ENCODE assay signal across 10 cellular contexts in genomic region chr5:143396353-143396940, GRCh38. TPM values are rescaled to one million over a fixed set of nuclear protein-coding genes. Genes with fewer than 3 reads are reported as not detected.
A peak's percentile ranks its signal among the peaks of the same experiment; 100 is the strongest.
DNase-seq lines count a peak whose midpoint lies in the region; ATAC-seq and TF ChIP-seq lines count a peak whose summit lies in the region.
"Had no signal": no experiment of that assay in that cellular context is flagged by ENCODE, and none has a peak within 500 bp of the region (broad histone marks: within the 10 kb centered on the region; RNA-seq: fewer than 3 reads in every experiment).

No MANE protein-coding gene starts in this region.

- H3K36me3 ChIP-seq in MG63 = peaks cover 44% of the 10 kb centered on the region

- TF ChIP-seq CTCF in dorsolateral prefrontal cortex (IDR thresholded peaks at IDR 0.05 in 54 of 56, conservative IDR thresholded peaks at IDR 0.05 in 2 of 56; ENCODE audit: low read depth in 1 of 56, partially characterized antibody in 56 of 56) = peak in 1 of 56 donors; percentile 13

- no peak for ATAC-seq in sciatic nerve
- no peak for ATAC-seq in HG02938 (IDR thresholded peaks at IDR 0.05; ENCODE audit: unreplicated experiment)
- ATAC-seq in GM21737 (IDR thresholded peaks at IDR 0.05; ENCODE audit: unreplicated experiment) = no peak

- H3K9me3 ChIP-seq in MG63 = no peaks in the 10 kb centered on the region

- intact Hi-C loops in dorsolateral prefrontal cortex (cut with DNase I) = no loop called here
- intact Hi-C loops in sciatic nerve (cut with DNase I) = no loop called here

- peak overlapping the region; percentile 80 for H3K4me3 ChIP-seq in MG63
- H3K4me3 ChIP-seq in dorsolateral prefrontal cortex = peak overlapping the region; percentile 27 to 97 (median 88)
- peak overlapping the region; percentile 13 for H3K4me3 ChIP-seq in skeletal muscle cell (ENCODE audit: low read depth, low read length)

- H3K27ac ChIP-seq in dorsolateral prefrontal cortex = peak overlapping the region; percentile 12 to 100 (median 99)

- DNase-seq in NCI-H1694 treated with DMSO at 0.1 percent for 48 hours (lab: John Stamatoyannopoulos, UW) = peak; percentile 33
- DNase-seq in NCI-H1694 (lab: John Stamatoyannopoulos, UW) = no peak
- no peak for DNase-seq in MG63
- DNase-seq in dorsolateral prefrontal cortex = no peak
- no peak for DNase-seq in skeletal muscle cell (ENCODE audit: low read depth)
- no peak for DNase-seq in sciatic nerve (ENCODE audit: low spot score)
- DNase-seq: 8988T, retina had no signal

- H3K27me3 ChIP-seq in MG63 (no peaks in the 10 kb centered on the region), dorsolateral prefrontal cortex (no peaks in the 10 kb centered on the region)

RNA-seq across cellular contexts. Expression of gene NR3C1, which starts 7.0 kb away (rescaled TPM):
- 45.6 and 50.8 TPM in 2 replicates for total RNA-seq in MG63 (2014; rRNA removed; shearing (Covaris generic); ENCODE audit: low replicate concordance)
- total RNA-seq in dorsolateral prefrontal cortex = 100 to 1,000 TPM in 18 of 120 experiments, 10 to 100 TPM in 102; 56.9 to 114 (median 87.8) TPM
- total RNA-seq in sciatic nerve = 148 TPM

Comparison
In these comparisons a context has a peak if more than half of its experiments do, and no peak if none do; other contexts are left out.
1. H3K4me3 ChIP-seq: peak in every context shown above with its lines; median percentile 88 in dorsolateral prefrontal cortex; 80 in MG63; 13 in skeletal muscle cell.